ENCODE assay signal across 22 cellular contexts in the genomic region with DNA sequence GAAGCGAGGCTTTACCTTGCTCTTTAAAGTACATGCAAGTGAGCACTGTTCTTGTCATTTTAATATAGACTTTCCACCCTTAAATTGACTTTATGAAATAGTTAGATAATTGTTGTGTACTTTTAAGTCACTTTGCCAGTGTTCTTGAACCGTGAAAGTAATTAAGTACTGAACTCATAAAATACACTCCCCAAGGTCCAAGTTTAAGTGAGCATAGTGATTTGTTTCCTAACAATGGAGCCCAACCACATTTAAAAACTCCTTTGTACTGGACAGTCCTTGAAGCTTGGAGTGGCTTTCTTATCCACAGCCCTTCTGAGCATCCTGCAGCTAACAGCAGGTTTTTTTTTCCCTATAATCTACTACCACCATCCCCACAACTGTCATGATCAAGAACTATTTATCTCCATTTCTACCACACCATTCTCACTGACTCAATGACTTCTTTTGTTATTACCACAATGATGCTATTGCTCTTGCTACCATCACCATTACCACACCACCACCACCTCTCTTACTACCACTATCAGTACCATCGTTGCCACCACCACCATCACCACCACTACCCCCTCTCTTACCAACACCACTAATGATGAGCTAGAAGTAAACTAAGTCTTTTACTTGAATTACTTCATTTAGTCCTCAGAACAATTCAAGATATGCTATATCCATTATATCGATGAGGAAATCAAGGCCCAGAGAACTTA.
DNase-seq lines count a peak whose midpoint lies in the region; ATAC-seq lines count a peak whose summit lies in the region.
"Had no signal": no experiment of that assay in that cellular context is flagged by ENCODE, and none has a peak within 500 bp of the region (broad histone marks: within the 10 kb centered on the region; RNA-seq: fewer than 3 reads in every experiment).

No MANE protein-coding gene starts in this region.

- no peak for DNase-seq in stimulated activated naive CD8-positive, alpha-beta T cell treated with anti-CD3 and anti-CD28 coated beads, Interleukin-15, amount 100 ng/mL, for 72 hours
- DNase-seq in stimulated activated naive CD8-positive, alpha-beta T cell treated with anti-CD3 and anti-CD28 coated beads, Interleukin-15, Interleukin-2, amounts not matched to agents 100 U/mL and 50 U/mL, for 24 hours = no peak
- DNase-seq in NCI-H748 (lab: John Stamatoyannopoulos, UW; ENCODE audit: unreplicated experiment) (peak; percentile 63), fibroblast of peridontal ligament (ENCODE audit: extremely low read depth) (peak; percentile 53), AG08396 (ENCODE audit: low spot score) (no peak), HK-2 (ENCODE audit: unreplicated experiment) (no peak)
- no peak for DNase-seq in activated T-helper 2 cell treated with anti-CD3 and anti-CD28 coated beads, Interferon-gamma antibody, Interleukin-2, Interleukin-4, amounts not matched to agents 10 μg/mL and 5 μg/mL and 100 μg/mL, durations not matched to agents 14 hours and 24 hours and 36 hours (ENCODE audit: low spot score)
- DNase-seq: activated CD4-positive, alpha-beta T cell treated with anti-CD3 and anti-CD28 coated beads for 48 hours; C1 segment of cervical spinal cord; DND-41; heart right ventricle; IMR-90; left lung; midbrain; natural killer cell; NCI-H446 treated with DMSO at 0.1 percent for 48 hours; NK-92 treated with Interleukin-12 subunit alpha and Interleukin-12 subunit beta, amount 100 ng/mL, for 24 hours; upper lobe of left lung had no signal

- no peak overlapping the region for H3K27ac Mint-ChIP-seq in stimulated activated naive CD8-positive, alpha-beta T cell treated with anti-CD3 and anti-CD28 coated beads, Interleukin-15, amount 100 ng/mL, for 72 hours
- no peak overlapping the region for H3K27ac Mint-ChIP-seq in activated T-helper 2 cell treated with anti-CD3 and anti-CD28 coated beads, Interferon-gamma antibody, Interleukin-2, Interleukin-4, amounts not matched to agents 10 μg/mL and 5 μg/mL and 100 μg/mL, durations not matched to agents 14 hours and 24 hours and 36 hours
- H3K27ac Mint-ChIP-seq: activated naive CD4-positive, alpha-beta T cell treated with anti-CD3 and anti-CD28 coated beads, Interleukin-2, amount 50 U/mL, for 24 hours; natural killer cell had no signal

- no peaks in the 10 kb centered on the region for H3K36me3 Mint-ChIP-seq in activated T-helper 2 cell treated with anti-CD3 and anti-CD28 coated beads, Interferon-gamma antibody, Interleukin-2, Interleukin-4, amounts not matched to agents 10 μg/mL and 5 μg/mL and 100 μg/mL, durations not matched to agents 14 hours and 24 hours and 36 hours (ENCODE audit: low read depth)
- H3K36me3 Mint-ChIP-seq: activated naive CD4-positive, alpha-beta T cell treated with anti-CD3 and anti-CD28 coated beads, Interleukin-2, amount 50 U/mL, for 24 hours; natural killer cell had no signal

- H3K9me3 Mint-ChIP-seq in stimulated activated naive CD8-positive, alpha-beta T cell treated with anti-CD3 and anti-CD28 coated beads, Interleukin-15, amount 100 ng/mL, for 72 hours = no peaks in the 10 kb centered on the region
- H3K9me3 Mint-ChIP-seq in activated T-helper 2 cell treated with anti-CD3 and anti-CD28 coated beads, Interferon-gamma antibody, Interleukin-2, Interleukin-4, amounts not matched to agents 10 μg/mL and 5 μg/mL and 100 μg/mL, durations not matched to agents 14 hours and 24 hours and 36 hours = no peaks in the 10 kb centered on the region
- H3K9me3 Mint-ChIP-seq: activated naive CD4-positive, alpha-beta T cell treated with anti-CD3 and anti-CD28 coated beads, Interleukin-2, amount 50 U/mL, for 24 hours; natural killer cell had no signal

- no peak overlapping the region for H3K4me3 Mint-ChIP-seq in stimulated activated naive CD8-positive, alpha-beta T cell treated with anti-CD3 and anti-CD28 coated beads, Interleukin-15, amount 100 ng/mL, for 72 hours
- no peak overlapping the region for H3K4me3 Mint-ChIP-seq in activated T-helper 2 cell treated with anti-CD3 and anti-CD28 coated beads, Interferon-gamma antibody, Interleukin-2, Interleukin-4, amounts not matched to agents 10 μg/mL and 5 μg/mL and 100 μg/mL, durations not matched to agents 14 hours and 24 hours and 36 hours (ENCODE audit: low read depth)
- H3K4me3 Mint-ChIP-seq: activated naive CD4-positive, alpha-beta T cell treated with anti-CD3 and anti-CD28 coated beads, Interleukin-2, amount 50 U/mL, for 24 hours; natural killer cell had no signal

- no peaks in the 10 kb centered on the region for H3K4me1 Mint-ChIP-seq in stimulated activated naive CD8-positive, alpha-beta T cell treated with anti-CD3 and anti-CD28 coated beads, Interleukin-15, amount 100 ng/mL, for 72 hours
- no peaks in the 10 kb centered on the region for H3K4me1 Mint-ChIP-seq in activated T-helper 2 cell treated with anti-CD3 and anti-CD28 coated beads, Interferon-gamma antibody, Interleukin-2, Interleukin-4, amounts not matched to agents 10 μg/mL and 5 μg/mL and 100 μg/mL, durations not matched to agents 14 hours and 24 hours and 36 hours (ENCODE audit: low read depth)
- H3K4me1 Mint-ChIP-seq: activated naive CD4-positive, alpha-beta T cell treated with anti-CD3 and anti-CD28 coated beads, Interleukin-2, amount 50 U/mL, for 24 hours; natural killer cell had no signal

- peak; percentile 53 for ATAC-seq in stimulated activated naive CD8-positive, alpha-beta T cell treated with anti-CD3 and anti-CD28 coated beads, Interleukin-15, amount 100 ng/mL, for 72 hours
- no peak for ATAC-seq in stimulated activated naive CD8-positive, alpha-beta T cell treated with anti-CD3 and anti-CD28 coated beads, Interleukin-15, Interleukin-2, amounts not matched to agents 100 U/mL and 50 U/mL, for 24 hours
- ATAC-seq in HG02763 (IDR thresholded peaks at IDR 0.05; ENCODE audit: unreplicated experiment) = no peak
- ATAC-seq: A549, heart right ventricle, left lung, natural killer cell, Panc1 had no signal

- intact Hi-C loops in activated T-helper 2 cell treated with anti-CD3 and anti-CD28 coated beads, Interferon-gamma antibody, Interleukin-2, Interleukin-4, amounts not matched to agents 10 μg/mL and 5 μg/mL and 100 μg/mL, durations not matched to agents 14 hours and 24 hours and 36 hours (cut with micrococcal nuclease) = no loop called here

- H3K27me3 Mint-ChIP-seq in stimulated activated naive CD8-positive, alpha-beta T cell treated with anti-CD3 and anti-CD28 coated beads, Interleukin-15, amount 100 ng/mL, for 72 hours = no peaks in the 10 kb centered on the region
- H3K27me3 Mint-ChIP-seq in activated T-helper 2 cell treated with anti-CD3 and anti-CD28 coated beads, Interferon-gamma antibody, Interleukin-2, Interleukin-4, amounts not matched to agents 10 μg/mL and 5 μg/mL and 100 μg/mL, durations not matched to agents 14 hours and 24 hours and 36 hours (ENCODE audit: low read depth) = no peaks in the 10 kb centered on the region
- H3K27me3 Mint-ChIP-seq: activated naive CD4-positive, alpha-beta T cell treated with anti-CD3 and anti-CD28 coated beads, Interleukin-2, amount 50 U/mL, for 24 hours had no signal

Comparison
In these comparisons a context has a peak if more than half of its experiments do, and no peak if none do; other contexts are left out.
1. DNase-seq: peak in NCI-H748 (single experiment) and fibroblast of peridontal ligament (single experiment); none in stimulated activated naive CD8-positive, alpha-beta T cell treated with anti-CD3 and anti-CD28 coated beads, Interleukin-15, amount 100 ng/mL, for 72 hours (0 of 2), stimulated activated naive CD8-positive, alpha-beta T cell treated with anti-CD3 and anti-CD28 coated beads, Interleukin-15, Interleukin-2, amounts not matched to agents 100 U/mL and 50 U/mL, for 24 hours (single experiment), AG08396 (single experiment), HK-2 (single experiment) and activated T-helper 2 cell treated with anti-CD3 and anti-CD28 coated beads, Interferon-gamma antibody, Interleukin-2, Interleukin-4, amounts not matched to agents 10 μg/mL and 5 μg/mL and 100 μg/mL, durations not matched to agents 14 hours and 24 hours and 36 hours (single experiment).